Comparison of ENCODE assay signal across 22 cellular contexts in the genomic region with DNA sequence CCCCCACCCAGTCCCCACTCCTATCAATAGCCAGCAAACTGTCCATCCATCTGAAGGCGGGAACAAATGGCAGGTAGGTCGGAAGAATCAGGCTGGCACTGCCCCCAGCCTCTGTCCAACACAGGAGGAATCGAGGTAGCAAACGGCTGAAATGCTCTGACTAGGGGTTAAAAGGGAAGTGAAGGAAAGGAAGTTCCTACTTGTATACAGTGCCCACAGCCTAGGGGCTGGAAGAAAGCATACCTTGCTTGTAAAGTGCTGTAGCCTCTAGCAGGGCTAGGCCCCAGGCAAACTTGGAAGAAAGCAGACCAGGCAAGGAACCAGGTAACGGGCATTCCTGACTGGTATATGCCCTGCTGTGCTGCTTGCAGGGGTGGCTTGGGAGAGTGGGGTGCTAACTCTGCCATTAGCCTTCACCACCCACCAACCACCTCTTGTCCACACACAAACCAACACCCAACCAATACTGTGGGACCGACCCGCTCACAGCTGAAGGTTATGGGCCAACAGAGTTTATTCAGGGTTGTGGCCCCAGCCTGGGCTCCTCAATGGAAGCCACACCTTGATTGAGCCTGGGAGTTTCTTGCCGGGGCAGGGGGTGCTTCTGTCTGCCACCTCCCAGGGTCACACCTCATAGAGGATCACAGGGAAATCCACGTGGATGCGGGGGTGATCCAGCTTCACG. TPM values are rescaled to one million over a fixed set of nuclear protein-coding genes. Genes with fewer than 3 reads are reported as not detected.
A peak's percentile ranks its signal among the peaks of the same experiment; 100 is the strongest.
DNase-seq lines count a peak whose midpoint lies in the region; ATAC-seq and TF ChIP-seq lines count a peak whose summit lies in the region.
"Had no signal": no experiment of that assay in that cellular context is flagged by ENCODE, and none has a peak within 500 bp of the region (broad histone marks: within the 10 kb centered on the region; RNA-seq: fewer than 3 reads in every experiment).

No MANE protein-coding gene starts in this region.

- no peaks in the 10 kb centered on the region for H3K9me3 Mint-ChIP-seq in T-helper 2 cell treated with Interferon-gamma antibody and Interleukin-4, amounts not matched to agents 5 μg/mL and 100 μg/mL, for 36 hours
- H3K9me3 Mint-ChIP-seq in activated T-helper 17 cell treated with anti-CD3 and anti-CD28 coated beads, Interleukin-2, amount 50 U/mL, for 72 hours = no peaks in the 10 kb centered on the region
- H3K9me3 Mint-ChIP-seq in neural crest cell = no peaks in the 10 kb centered on the region
- H3K9me3 Mint-ChIP-seq: endodermal cell had no signal

- TF ChIP-seq CTCF in neural crest cell (conservative IDR thresholded peaks at IDR 0.05) = no peak

- peaks cover 16% of the 10 kb centered on the region for H3K36me3 Mint-ChIP-seq in T-helper 2 cell treated with Interferon-gamma antibody and Interleukin-4, amounts not matched to agents 5 μg/mL and 100 μg/mL, for 36 hours (ENCODE audit: low read depth)
- H3K36me3 Mint-ChIP-seq in activated T-helper 17 cell treated with anti-CD3 and anti-CD28 coated beads, Interleukin-2, amount 50 U/mL, for 72 hours (ENCODE audit: low read depth) = peaks cover 37% of the 10 kb centered on the region
- peaks cover 5% of the 10 kb centered on the region for H3K36me3 Mint-ChIP-seq in neural crest cell (ENCODE audit: low read depth)

- no peak for TF ChIP-seq POLR2A in erythroblast (IDR thresholded peaks at IDR 0.05; ENCODE audit: low read length)

- H3K4me1 Mint-ChIP-seq in T-helper 2 cell treated with Interferon-gamma antibody and Interleukin-4, amounts not matched to agents 5 μg/mL and 100 μg/mL, for 36 hours (ENCODE audit: low read depth) = peaks cover 13% of the 10 kb centered on the region
- no peaks in the 10 kb centered on the region for H3K4me1 Mint-ChIP-seq in activated T-helper 17 cell treated with anti-CD3 and anti-CD28 coated beads, Interleukin-2, amount 50 U/mL, for 72 hours
- peaks cover 38% of the 10 kb centered on the region for H3K4me1 Mint-ChIP-seq in neural crest cell

- H3K27me3 Mint-ChIP-seq in T-helper 2 cell treated with Interferon-gamma antibody and Interleukin-4, amounts not matched to agents 5 μg/mL and 100 μg/mL, for 36 hours (ENCODE audit: low read depth) = no peaks in the 10 kb centered on the region
- no peaks in the 10 kb centered on the region for H3K27me3 Mint-ChIP-seq in activated T-helper 17 cell treated with anti-CD3 and anti-CD28 coated beads, Interleukin-2, amount 50 U/mL, for 72 hours
- H3K27me3 Mint-ChIP-seq in neural crest cell (ENCODE audit: low read depth) = no peaks in the 10 kb centered on the region

- H3K4me3 Mint-ChIP-seq in T-helper 2 cell treated with Interferon-gamma antibody and Interleukin-4, amounts not matched to agents 5 μg/mL and 100 μg/mL, for 36 hours = peak overlapping the region; percentile 18
- H3K4me3 Mint-ChIP-seq in activated T-helper 17 cell treated with anti-CD3 and anti-CD28 coated beads, Interleukin-2, amount 50 U/mL, for 72 hours = peak overlapping the region; percentile 82
- peak overlapping the region; percentile 94 for H3K4me3 Mint-ChIP-seq in neural crest cell

- DNase-seq in T-helper 2 cell treated with Interferon-gamma antibody and Interleukin-4, amounts not matched to agents 5 μg/mL and 100 μg/mL, for 36 hours (ENCODE audit: low spot score) = no peak
- DNase-seq in T-helper 2 cell (no peak), CD1c-positive myeloid dendritic cell (ENCODE audit: extremely low spot score) (peak; percentile 36), neural crest cell (ENCODE audit: low read depth, low spot score) (no peak), erythroblast (lab: John Stamatoyannopoulos, UW) (no peak), kidney glomerular epithelial cell (lab: John Stamatoyannopoulos, UW) (no peak)
- DNase-seq: 8988T; activated effector memory CD4-positive, alpha-beta T cell treated with Interleukin-2 at 50 U/mL for 16 hours; DMS153; endodermal cell; GF-D8; NCI-H1417; NCI-H526 treated with DMSO at 0.1 percent for 48 hours; Right ventricle myocardium superior; sigmoid colon; stimulated activated naive CD8-positive, alpha-beta T cell treated with anti-CD3 and anti-CD28 coated beads, Interleukin-15, Interleukin-2, amounts not matched to agents 100 U/mL and 50 U/mL, for 24 hours; T-helper 1 cell; upper lobe of right lung had no signal

- H3K27ac Mint-ChIP-seq in T-helper 2 cell treated with Interferon-gamma antibody and Interleukin-4, amounts not matched to agents 5 μg/mL and 100 μg/mL, for 36 hours = no peak overlapping the region
- no peak overlapping the region for H3K27ac Mint-ChIP-seq in activated T-helper 17 cell treated with anti-CD3 and anti-CD28 coated beads, Interleukin-2, amount 50 U/mL, for 72 hours
- H3K27ac Mint-ChIP-seq in neural crest cell (ENCODE audit: unreplicated experiment) = no peak overlapping the region

- no peak for ATAC-seq in activated T-helper 17 cell treated with anti-CD3 and anti-CD28 coated beads, Interleukin-2, amount 50 U/mL, for 72 hours (replicated peaks)
- no peak for ATAC-seq in HG02571 (IDR thresholded peaks at IDR 0.05; ENCODE audit: unreplicated experiment)
- ATAC-seq: pancreas; stimulated activated naive CD8-positive, alpha-beta T cell treated with anti-CD3 and anti-CD28 coated beads, Interleukin-15, Interleukin-2, amounts not matched to agents 100 U/mL and 50 U/mL, for 24 hours; upper lobe of right lung had no signal

RNA-seq across cellular contexts. Expression of a gene that starts 2.4 kb away (rescaled TPM):
- 10 to 100 TPM; 13.9 to 19.3 TPM for total RNA-seq in activated T-helper 17 cell treated with anti-CD3 and anti-CD28 coated beads, Interleukin-2, amount 50 U/mL, for 72 hours
- 35.0 and 35.5 TPM in 2 replicates for total RNA-seq in neural crest cell

RNA-seq across cellular contexts. Expression of a gene that starts 3.1 kb away (rescaled TPM):
- 1 to 10 TPM; 5.1 to 8.5 TPM for total RNA-seq in activated T-helper 17 cell treated with anti-CD3 and anti-CD28 coated beads, Interleukin-2, amount 50 U/mL, for 72 hours
- 73.0 and 78.0 TPM in 2 replicates for total RNA-seq in neural crest cell

RNA-seq across cellular contexts. Expression of a gene that starts 15.0 kb away (rescaled TPM):
- total RNA-seq in activated T-helper 17 cell treated with anti-CD3 and anti-CD28 coated beads, Interleukin-2, amount 50 U/mL, for 72 hours = 100 to 1,000 TPM in 1 of 2 donors, 10 to 100 TPM in 1; 85.8 to 139 TPM
- 15.1 and 16.8 TPM in 2 replicates for total RNA-seq in neural crest cell

RNA-seq across cellular contexts. Expression of a gene that starts 19.9 kb away (rescaled TPM):
- 10 to 100 TPM in 1 of 2 donors, 1 to 10 TPM in 1; 3.9 to 10.9 TPM for total RNA-seq in activated T-helper 17 cell treated with anti-CD3 and anti-CD28 coated beads, Interleukin-2, amount 50 U/mL, for 72 hours
- total RNA-seq in neural crest cell = 2.3 and 2.5 TPM in 2 replicates
- total RNA-seq: Right ventricle myocardium superior had no signal

RNA-seq across cellular contexts. Expression of a gene that starts 22.3 kb away (rescaled TPM):
- under 1 TPM in 1 of 2 donors, not detected in 1; 0.29 TPM for total RNA-seq in activated T-helper 17 cell treated with anti-CD3 and anti-CD28 coated beads, Interleukin-2, amount 50 U/mL, for 72 hours
- total RNA-seq in neural crest cell = 2.0 and 2.5 TPM in 2 replicates
- total RNA-seq: H4 had no signal

Comparison
In these comparisons a context has a peak if more than half of its experiments do, and no peak if none do; other contexts are left out.
1. H3K4me3 Mint-ChIP-seq: peak in every context shown above with its lines; median percentile 94 in neural crest cell; 82 in activated T-helper 17 cell treated with anti-CD3 and anti-CD28 coated beads, Interleukin-2, amount 50 U/mL, for 72 hours; 18 in T-helper 2 cell treated with Interferon-gamma antibody and Interleukin-4, amounts not matched to agents 5 μg/mL and 100 μg/mL, for 36 hours.